In the genomic region with DNA sequence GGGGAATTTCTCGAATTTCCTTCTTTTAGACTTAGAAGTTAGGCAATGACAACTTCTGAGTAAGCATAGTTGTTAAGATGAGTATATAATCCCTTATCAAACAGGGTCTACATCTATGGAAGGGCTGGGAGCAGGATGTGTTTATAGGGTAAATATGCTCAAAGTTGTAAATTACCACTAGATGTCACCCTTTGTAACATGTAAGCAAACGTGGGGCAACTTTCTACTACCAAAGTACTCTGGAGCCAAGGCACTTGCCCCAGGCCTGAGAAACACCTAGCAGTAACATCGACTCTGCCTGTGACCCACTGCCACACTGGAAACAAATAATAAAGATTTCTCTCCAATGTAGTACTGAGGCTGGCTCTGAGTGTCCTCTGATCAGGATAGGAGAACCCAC, we compare ENCODE assay signal across 1 cellular context.
TF ChIP-seq lines count a peak whose summit lies in the region.

No MANE protein-coding gene starts in this region.

TF ChIP-seq in endothelial cell of umbilical vein, 7 proteins besides CTCF, POLR2A, EP300 and RAD21 (continued from another document):
- TF ChIP-seq GATA2 (IDR thresholded peaks at IDR 0.05; ENCODE audit: insufficient read depth, insufficient read length, low read depth, low read length): no peak
